In the genomic region with DNA sequence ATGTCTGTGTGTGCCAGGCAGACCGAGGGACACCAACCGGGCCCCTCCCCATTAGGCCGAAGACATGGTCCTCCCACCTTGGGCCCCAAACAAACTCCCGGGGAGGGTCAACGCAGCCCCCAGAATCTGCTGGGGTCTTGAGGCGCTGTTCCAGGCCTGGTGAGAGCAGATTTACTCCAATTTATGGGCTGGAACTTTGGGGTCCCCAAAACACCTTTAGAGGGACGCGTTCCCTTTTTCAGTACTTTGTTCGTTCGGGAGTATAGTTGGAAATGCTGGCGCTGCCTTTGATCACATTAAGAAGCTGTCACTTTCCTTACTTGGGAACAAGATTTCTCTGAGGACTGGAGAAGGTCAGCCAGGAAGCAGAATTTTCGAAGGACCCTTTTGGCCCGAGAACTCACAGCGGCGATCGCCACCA, we compare ENCODE assay signal across 14 cellular contexts. TPM values are rescaled to one million over a fixed set of nuclear protein-coding genes. Genes with fewer than 3 reads are reported as not detected.
A peak's percentile ranks its signal among the peaks of the same experiment; 100 is the strongest.
DNase-seq lines count a peak whose midpoint lies in the region; ATAC-seq and TF ChIP-seq lines count a peak whose summit lies in the region.
"Had no signal": no experiment of that assay in that cellular context is flagged by ENCODE, and none has a peak within 500 bp of the region (broad histone marks: within the 10 kb centered on the region; RNA-seq: fewer than 3 reads in every experiment).

No MANE protein-coding gene starts in this region.

- H3K27me3 ChIP-seq in CD4-positive, CD25-positive, alpha-beta regulatory T cell (ENCODE audit: control insufficient read depth, insufficient read depth, low read length): peaks cover 11% of the 10 kb centered on the region
- H3K27me3 ChIP-seq in IMR-90 (ENCODE audit: control insufficient read depth, insufficient read depth, low read length) (peaks cover 47% of the 10 kb centered on the region; the same call in 1 of the 2 replicates), fibroblast of lung (ENCODE audit: control insufficient read depth, insufficient read depth, low read length) (peaks cover 61% of the 10 kb centered on the region), parathyroid adenoma (ENCODE audit: control insufficient read depth, insufficient read depth, low read length) (no peaks in the 10 kb centered on the region)

- in situ Hi-C loops in IMR-90 (cut with MboI; ENCODE audit: low sequenced_read_pairs): no loop called here

- H3K9me3 Mint-ChIP-seq in CD4-positive, CD25-positive, alpha-beta regulatory T cell: peaks cover 0 to 3% (median 0%) of the 10 kb centered on the region in 7 donors

- peak overlapping the region; percentile 31; the same call in 1 of the 2 replicates for H3K23ac ChIP-seq in IMR-90 (ENCODE audit: low read depth, low read length)

- H2BK120ac ChIP-seq in IMR-90 (ENCODE audit: low read depth, low read length): no peak overlapping the region

- H2AK9ac ChIP-seq in IMR-90 (replicated peaks; ENCODE audit: low read depth, low read length, poor library complexity): peak overlapping the region; percentile 43

- peak overlapping the region; percentile 84; the same call in 1 of the 2 replicates for H3K4me2 ChIP-seq in IMR-90 (ENCODE audit: low read depth, low read length)
- H3K4me2 ChIP-seq in fibroblast of lung (ENCODE audit: extremely low read depth, insufficient read depth, low read length): peak overlapping the region; percentile 82
- peak overlapping the region; percentile 93 for H3K4me2 ChIP-seq in parathyroid adenoma (ENCODE audit: low read length)

- TF ChIP-seq CTCF in IMR-90 (conservative IDR thresholded peaks at IDR 0.05; ENCODE audit: low read depth, low read length) (no peak), fibroblast of lung (conservative IDR thresholded peaks at IDR 0.05 in 1 of 2, IDR thresholded peaks at IDR 0.05 in 1 of 2; ENCODE audit: low read depth in 1 of 2, low read length in 2 of 2) (no peak), parathyroid adenoma (IDR thresholded peaks at IDR 0.05) (no peak)

- POLR2A ChIA-PET in IMR-90 (lab: Charles Lee; ENCODE audit: unreplicated experiment): no interaction called here

- H3K4me3 ChIP-seq in CD4-positive, CD25-positive, alpha-beta regulatory T cell (ENCODE audit: low read depth, low read length): no peak overlapping the region
- peak overlapping the region; percentile 52; the same call in 1 of the 2 replicates for H3K4me3 ChIP-seq in IMR-90 (ENCODE audit: insufficient read depth, low read depth, low read length)
- peak overlapping the region in 3 of 4 experiments; percentile 48 to 76 (median 54) for H3K4me3 ChIP-seq in fibroblast of lung (replicated peaks in 1 of 4; ENCODE audit: control extremely low read depth in 1 of 4, insufficient read depth in 1 of 4, low read depth in 3 of 4, low read length in 4 of 4)
- peak overlapping the region; percentile 75 for H3K4me3 ChIP-seq in parathyroid adenoma (ENCODE audit: low read depth, low read length)

- H3K79me2 ChIP-seq in fibroblast of lung (ENCODE audit: control insufficient read depth, insufficient read depth, low read length) (peaks cover 14% of the 10 kb centered on the region), parathyroid adenoma (no peaks in the 10 kb centered on the region)

- 48% methylated on average over 3 of the region's 16 CpGs; no CpG with 5 or more reads in 1 of the 2 experiments for WGBS in IMR-90 (ENCODE audit: extremely low coverage in 2 of 2, insufficient read length in 1 of 2), 2 experiments

- peaks cover 10% of the 10 kb centered on the region; the same call in 1 of the 2 replicates for H4K20me1 ChIP-seq in IMR-90 (ENCODE audit: insufficient read depth, low read length)
- no peaks in the 10 kb centered on the region for H4K20me1 ChIP-seq in fibroblast of lung (ENCODE audit: control insufficient read depth, extremely low read depth, insufficient read depth, low read length)

- peaks cover 77% of the 10 kb centered on the region for H3K27me3 Mint-ChIP-seq in CD4-positive, CD25-positive, alpha-beta regulatory T cell

- H3K27ac Mint-ChIP-seq in CD4-positive, CD25-positive, alpha-beta regulatory T cell: no peak overlapping the region

- H3K4ac ChIP-seq in IMR-90 (ENCODE audit: low read depth, low read length): 0 out of 2 replicates have a peak overlapping the region, but pooled peaks have one; percentile 22

- no peak overlapping the region for H4K5ac ChIP-seq in IMR-90 (ENCODE audit: low read depth, low read length)

- CTCF ChIA-PET in IMR-90 (lab: Yijun Ruan, JAX): no interaction called here

- H4K91ac ChIP-seq in IMR-90 (ENCODE audit: insufficient read depth, low read depth, low read length): no peak overlapping the region

- no peaks in the 10 kb centered on the region for H3K36me3 ChIP-seq in CD4-positive, CD25-positive, alpha-beta regulatory T cell (ENCODE audit: control insufficient read depth, insufficient read depth, low read length)
- H3K36me3 ChIP-seq in IMR-90 (ENCODE audit: control insufficient read depth, insufficient read depth, low read length): no peaks in the 10 kb centered on the region; the same call in 1 of the 2 replicates
- no peaks in the 10 kb centered on the region for H3K36me3 ChIP-seq in fibroblast of lung (ENCODE audit: control insufficient read depth, insufficient read depth, low read length)
- no peaks in the 10 kb centered on the region for H3K36me3 ChIP-seq in parathyroid adenoma (ENCODE audit: control insufficient read depth, insufficient read depth, low read length)

- H3K36me3 Mint-ChIP-seq in CD4-positive, CD25-positive, alpha-beta regulatory T cell: no peaks in the 10 kb centered on the region

- TF ChIP-seq POLR2A in IMR-90 (IDR thresholded peaks at IDR 0.05; ENCODE audit: low read depth, low read length): no peak

- no peaks in the 10 kb centered on the region for H3K9me1 ChIP-seq in IMR-90 (ENCODE audit: insufficient read depth, low read length)

- no peak overlapping the region for H2AK5ac ChIP-seq in IMR-90 (ENCODE audit: low read depth, low read length)

- TF ChIP-seq RAD21 in IMR-90 (IDR thresholded peaks at IDR 0.05; ENCODE audit: low read length): no peak

- no peak overlapping the region for H3K56ac ChIP-seq in IMR-90 (ENCODE audit: extremely low read depth, insufficient read depth, low read length)

- H2AFZ ChIP-seq in IMR-90 (replicated peaks; ENCODE audit: low read length, poor library complexity) (no peak overlapping the region), fibroblast of lung (ENCODE audit: low read length) (no peak overlapping the region), parathyroid adenoma (no peak overlapping the region)

- intact Hi-C loops in IMR-90 (cut with micrococcal nuclease): no loop called here

- no peak overlapping the region for H2BK15ac ChIP-seq in IMR-90 (ENCODE audit: low read depth, low read length)

- peak overlapping the region in 3 of 4 donors; percentile 28 to 47 (median 36) for H3K4me3 Mint-ChIP-seq in CD4-positive, CD25-positive, alpha-beta regulatory T cell

- H3K9me3 ChIP-seq in CD4-positive, CD25-positive, alpha-beta regulatory T cell (ENCODE audit: control insufficient read depth in 2 of 2, low read length in 2 of 2): no peaks in the 10 kb centered on the region
- H3K9me3 ChIP-seq in IMR-90 (ENCODE audit: control insufficient read depth, insufficient read depth, low read length) (no peaks in the 10 kb centered on the region), fibroblast of lung (ENCODE audit: control insufficient read depth, insufficient read depth, low read depth, low read length) (no peaks in the 10 kb centered on the region), parathyroid adenoma (ENCODE audit: control insufficient read depth, low read length) (no peaks in the 10 kb centered on the region)

- H3K27ac ChIP-seq in CD4-positive, CD25-positive, alpha-beta regulatory T cell (ENCODE audit: insufficient read depth, low read length, poor library complexity, severe bottlenecking): no peak overlapping the region
- peak overlapping the region; percentile 70 for H3K27ac ChIP-seq in IMR-90 (ENCODE audit: insufficient read depth, low read length)
- H3K27ac ChIP-seq in fibroblast of lung (ENCODE audit: insufficient read depth, low read length): peak overlapping the region; percentile 74
- no peak overlapping the region for H3K27ac ChIP-seq in parathyroid adenoma

- H3K79me1 ChIP-seq in IMR-90 (ENCODE audit: low read depth in 1 of 2, low read length in 2 of 2): peaks cover 5 to 19% of the 10 kb centered on the region in 2 experiments; a peak in 2 of 4 replicates

- H3K9ac ChIP-seq in IMR-90 (ENCODE audit: low read depth, low read length): peak overlapping the region; percentile 79; the same call in 1 of the 2 replicates
- H3K9ac ChIP-seq in fibroblast of lung (ENCODE audit: insufficient read depth, low read length): peak overlapping the region; percentile 16
- no peak overlapping the region for H3K9ac ChIP-seq in parathyroid adenoma

- dilution Hi-C loops in IMR-90 (cut with HindIII; ENCODE audit: low sequenced_read_pairs, unreplicated experiment): no loop called here

- no peak overlapping the region for H4K8ac ChIP-seq in IMR-90 (ENCODE audit: low read depth in 2 of 2, low read length in 2 of 2)

- ATAC-seq in CD4-positive, CD25-positive, alpha-beta regulatory T cell (ENCODE audit: low read depth in 2 of 2): no peak
- ATAC-seq in IMR-90 (ENCODE audit: low read depth): no peak
- no peak for ATAC-seq in HG03520 (IDR thresholded peaks at IDR 0.05; ENCODE audit: unreplicated experiment)
- ATAC-seq in GM21723 (IDR thresholded peaks at IDR 0.05; ENCODE audit: unreplicated experiment): no peak

- no peak overlapping the region for H2BK5ac ChIP-seq in IMR-90 (ENCODE audit: low read depth, low read length, poor library complexity, severe bottlenecking)

- no peak for DNase-seq in CD4-positive, CD25-positive, alpha-beta regulatory T cell
- no peak for DNase-seq in IMR-90
- peak in 1 of 2 donors; percentile 18 for DNase-seq in fibroblast of lung (ENCODE audit: low read depth in 2 of 2)
- DNase-seq in NCI-H2029 (lab: John Stamatoyannopoulos, UW): no peak
- DNase-seq in hypothalamus (lab: John Stamatoyannopoulos, UW): no peak
- DNase-seq: caudate nucleus, MV-4-11, NCI-H774, T-helper 2 cell had no signal

- H2BK20ac ChIP-seq in IMR-90 (ENCODE audit: low read depth, low read length): no peak overlapping the region

- H3K18ac ChIP-seq in IMR-90 (ENCODE audit: low read depth, low read length): no peak overlapping the region

- no peak overlapping the region for H3K14ac ChIP-seq in IMR-90 (replicated peaks; ENCODE audit: low read depth, low read length)

- peaks cover 0 to 47% (median 2%) of the 10 kb centered on the region in 4 donors for H3K4me1 Mint-ChIP-seq in CD4-positive, CD25-positive, alpha-beta regulatory T cell

- BruUV-seq in IMR-90 (replicated peaks; lab: Mats Ljungman, UMichigan): no TSS peak

- H3K4me1 ChIP-seq in CD4-positive, CD25-positive, alpha-beta regulatory T cell (ENCODE audit: control insufficient read depth, insufficient read depth, low read length, poor library complexity, severe bottlenecking): peaks cover 67% of the 10 kb centered on the region
- H3K4me1 ChIP-seq in IMR-90 (ENCODE audit: control insufficient read depth, insufficient read depth, low read length) (peaks cover 6% of the 10 kb centered on the region), fibroblast of lung (ENCODE audit: control insufficient read depth, extremely low read depth, insufficient read depth, low read length) (peaks cover 2% of the 10 kb centered on the region), parathyroid adenoma (peaks cover 4% of the 10 kb centered on the region)

RNA-seq across cellular contexts. Expression of gene GATA2, which starts 2.3 kb away (rescaled TPM):
- total RNA-seq in CD4-positive, CD25-positive, alpha-beta regulatory T cell: 6.2 TPM
- polyA plus RNA-seq in CD4-positive, CD25-positive, alpha-beta regulatory T cell: not detected
- total RNA-seq in IMR-90 (2012; rRNA removed): 2.2 and 2.8 TPM in 2 replicates
- 13.5 and 15.0 TPM in 2 replicates for polyA plus RNA-seq in IMR-90 (2012; rRNA removed)
- polyA plus RNA-seq in IMR-90 (2012; cell fraction: cytosol; rRNA removed): 10.9 and 15.4 TPM in 2 replicates
- polyA plus RNA-seq in IMR-90 (2012; cell fraction: nucleus; rRNA removed; ENCODE audit: low replicate concordance): 12.3 and 24.3 TPM in 2 replicates
- total RNA-seq in fibroblast of lung: 0.51 and 0.83 TPM in 2 replicates
- 3.2 and 4.0 TPM in 2 replicates for polyA plus RNA-seq in fibroblast of lung
- 6.2 and 9.3 TPM in 2 replicates for polyA plus RNA-seq in fibroblast of lung (2012)
- polyA minus RNA-seq in fibroblast of lung (ENCODE audit: low replicate concordance): 4.3 and 4.9 TPM in 2 replicates
- total RNA-seq: myocyte had no signal

RNA-seq across cellular contexts. Expression of gene DNAJB8, which starts 24.0 kb away (rescaled TPM):
- not detected for total RNA-seq in CD4-positive, CD25-positive, alpha-beta regulatory T cell
- not detected for polyA plus RNA-seq in CD4-positive, CD25-positive, alpha-beta regulatory T cell
- total RNA-seq in IMR-90 (2012; rRNA removed): not detected in 2 replicates
- not detected in 2 replicates for polyA plus RNA-seq in IMR-90 (2012; rRNA removed)
- not detected in 2 replicates for polyA plus RNA-seq in IMR-90 (2012; cell fraction: cytosol; rRNA removed)
- not detected in 2 replicates for polyA plus RNA-seq in IMR-90 (2012; cell fraction: nucleus; rRNA removed; ENCODE audit: low replicate concordance)
- not detected in 2 replicates for total RNA-seq in fibroblast of lung
- not detected in 2 replicates for polyA plus RNA-seq in fibroblast of lung
- not detected in 2 replicates for polyA plus RNA-seq in fibroblast of lung (2012)
- polyA minus RNA-seq in fibroblast of lung (ENCODE audit: low replicate concordance): not detected in 2 replicates
- total RNA-seq: glomerular endothelial cell, myocyte had no signal

Comparison
In these comparisons a context has a peak if more than half of its experiments do, and no peak if none do; other contexts are left out.
1. H3K27ac ChIP-seq: peak in IMR-90 (single experiment) and fibroblast of lung (single experiment); none in CD4-positive, CD25-positive, alpha-beta regulatory T cell (single experiment) and parathyroid adenoma (single experiment).
2. Peak in every context shown above with its lines, with median percentiles within 50 percentile points of each other: H3K4me2 ChIP-seq.